8 cellular contexts compared by ENCODE assay signal in genomic region chr13:91313103-91313502, GRCh38. TPM values are rescaled to one million over a fixed set of nuclear protein-coding genes. Genes with fewer than 3 reads are reported as not detected.
DNase-seq lines count a peak whose midpoint lies in the region; ATAC-seq and TF ChIP-seq lines count a peak whose summit lies in the region.

No MANE protein-coding gene starts in this region.

- H3K4me1 Mint-ChIP-seq in T-helper 17 cell: peaks cover 2% of the 10 kb centered on the region

- peak; percentile 82 for ATAC-seq in GM19467 (IDR thresholded peaks at IDR 0.05; ENCODE audit: unreplicated experiment)
- peak; percentile 92 for ATAC-seq in HG03439 (IDR thresholded peaks at IDR 0.05; ENCODE audit: unreplicated experiment)
- peak; percentile 66 for ATAC-seq in T-helper 17 cell
- peak; percentile 39 to 60 for ATAC-seq in gastrocnemius medialis

- DNase-seq in SIG-M5 treated with dmso at 0.1 percent for 504 hours (lab: John Stamatoyannopoulos, UW; ENCODE audit: unreplicated experiment): peak; percentile 6
- DNase-seq in SIG-M5 (lab: John Stamatoyannopoulos, UW): no peak
- DNase-seq in T-helper 17 cell: no peak
- DNase-seq in fibroblast of mammary gland (ENCODE audit: low read depth): peak; percentile 6
- no peak for DNase-seq in gastrocnemius medialis
- no peak for DNase-seq in NCI-H1436 treated with DMSO at 0.1 percent for 48 hours (lab: John Stamatoyannopoulos, UW)

- no peak overlapping the region for H3K27ac ChIP-seq in gastrocnemius medialis

- no peak overlapping the region for H3K4me3 Mint-ChIP-seq in T-helper 17 cell

- no peak for TF ChIP-seq POLR2A in gastrocnemius medialis (IDR thresholded peaks at IDR 0.05)

- no peaks in the 10 kb centered on the region for H3K36me3 ChIP-seq in gastrocnemius medialis

- peaks cover 0 to 3% of the 10 kb centered on the region in 2 donors for H3K4me1 ChIP-seq in gastrocnemius medialis

- H3K4me3 ChIP-seq in fibroblast of mammary gland (ENCODE audit: control insufficient read depth, low read depth, low read length) (no peak overlapping the region), gastrocnemius medialis (no peak overlapping the region)

- TF ChIP-seq CTCF in fibroblast of mammary gland (conservative IDR thresholded peaks at IDR 0.05; ENCODE audit: control insufficient read depth, insufficient read depth, low read depth, low read length): peak; percentile 34
- TF ChIP-seq CTCF in gastrocnemius medialis (IDR thresholded peaks at IDR 0.05 in 4 of 5, conservative IDR thresholded peaks at IDR 0.05 in 1 of 5): peak; percentile 28 to 59 (median 40)

- H3K27me3 Mint-ChIP-seq in T-helper 17 cell: peaks cover 18% of the 10 kb centered on the region

- no peaks in the 10 kb centered on the region for H3K36me3 Mint-ChIP-seq in T-helper 17 cell (ENCODE audit: low read depth)

- peaks cover 4 to 17% (median 8%) of the 10 kb centered on the region in 3 donors for H3K27me3 ChIP-seq in gastrocnemius medialis

- H3K9me3 ChIP-seq in T-helper 17 cell (ENCODE audit: control insufficient read depth, low read length, poor library complexity, severe bottlenecking) (no peaks in the 10 kb centered on the region), gastrocnemius medialis (no peaks in the 10 kb centered on the region)

- intact Hi-C loops in gastrocnemius medialis (cut with DNase I; ENCODE audit: low total_unique reads): loop anchor here (5.0 kb wide), 2 partner anchors 34 to 409 kb away; partner anchors contain the start of gene MIR17HG

- no peak overlapping the region for H3K27ac Mint-ChIP-seq in T-helper 17 cell

- in situ Hi-C loops in gastrocnemius medialis (cut with MboI; ENCODE audit: low sequenced_read_pairs in 4 of 4): no loop called here

RNA-seq across cellular contexts. Expression of gene MIR17HG, which starts 34.4 kb away (rescaled TPM):
- total RNA-seq in T-helper 17 cell: 1 to 10 TPM; 6.9 to 9.1 TPM
- 1 to 10 TPM in 1 of 4 donors, under 1 TPM in 1, not detected in 2; 0.51 to 1.3 TPM for total RNA-seq in gastrocnemius medialis

Comparison
In these comparisons a context has a peak if more than half of its experiments do, and no peak if none do; other contexts are left out.
1. DNase-seq: peak in SIG-M5 treated with dmso at 0.1 percent for 504 hours (single experiment) and fibroblast of mammary gland (single experiment); none in SIG-M5 (single experiment), T-helper 17 cell (0 of 3), gastrocnemius medialis (0 of 2) and NCI-H1436 treated with DMSO at 0.1 percent for 48 hours (single experiment).
2. Peak in every context shown above with its lines, with median percentiles within 50 percentile points of each other: ATAC-seq.